26 cellular contexts compared by ENCODE assay signal in genomic region chr18:12007063-12007462, GRCh38.
"Had no signal": no experiment of that assay in that cellular context is flagged by ENCODE, and none has a peak within 500 bp of the region (broad histone marks: within the 10 kb centered on the region; RNA-seq: fewer than 3 reads in every experiment).

No MANE protein-coding gene starts in this region.

- H3K36me3 Mint-ChIP-seq: activated naive CD4-positive, alpha-beta T cell treated with anti-CD3 and anti-CD28 coated beads, Interleukin-2, amount 10 ng/mL, durations not matched to agents 7 days and 5 days; activated naive CD8-positive, alpha-beta T cell treated with anti-CD3 and anti-CD28 coated beads, Interleukin-2, amount 10 ng/mL, durations not matched to agents 7 days and 5 days; natural killer cell had no signal

- H3K27ac Mint-ChIP-seq: activated naive CD4-positive, alpha-beta T cell treated with anti-CD3 and anti-CD28 coated beads, Interleukin-2, amount 10 ng/mL, durations not matched to agents 7 days and 5 days; activated naive CD8-positive, alpha-beta T cell treated with anti-CD3 and anti-CD28 coated beads, Interleukin-2, amount 10 ng/mL, durations not matched to agents 7 days and 5 days; dendritic cell treated with granulocyte-macrophage colony-stimulating factor and Interleukin-4, amounts not matched to agents 40 ng/mL and 50 ng/mL, for 4 days; endodermal cell; natural killer cell; neural progenitor cell; T-helper 17 cell had no signal

- H3K36me3 ChIP-seq: neural progenitor cell, uterus had no signal

- H3K9me3 ChIP-seq: lower lobe of right lung, thoracic aorta, uterus had no signal

- ATAC-seq: activated CD4-positive, CD25-positive, alpha-beta regulatory T cell treated with anti-CD3 and anti-CD28 coated beads, Interleukin-2, amount 50 U/mL, for 24 hours; left lobe of liver; lower lobe of right lung; natural killer cell; right cardiac atrium; stimulated activated naive CD8-positive, alpha-beta T cell treated with anti-CD3 and anti-CD28 coated beads, Interleukin-15, Interleukin-2, amounts not matched to agents 100 U/mL and 50 U/mL, for 24 hours; T-helper 17 cell had no signal

- H3K4me3 ChIP-seq: lower lobe of right lung, neural progenitor cell, thoracic aorta, uterus had no signal

- H3K27me3 ChIP-seq: neural progenitor cell, uterus had no signal

- DNase-seq: activated CD4-positive, alpha-beta T cell treated with anti-CD3 and anti-CD28 coated beads for 48 hours; activated CD4-positive, alpha-beta T cell treated with anti-CD3 and anti-CD28 coated beads, Interleukin-2, amount 50 U/mL, for 48 hours; activated CD8-positive, alpha-beta memory T cell treated with anti-CD3 and anti-CD28 coated beads for 24 hours; activated gamma-delta T cell; activated naive CD4-positive, alpha-beta T cell treated with anti-CD3 and anti-CD28 coated beads, Interleukin-2, amount 10 ng/mL, durations not matched to agents 7 days and 5 days; activated naive CD8-positive, alpha-beta T cell treated with anti-CD3 and anti-CD28 coated beads, Interleukin-2, amount 10 ng/mL, durations not matched to agents 7 days and 5 days; caudate nucleus; endodermal cell; glutamatergic neuron; lower lobe of right lung; mesenchymal stem cell; natural killer cell; occipital lobe; right cardiac atrium; stimulated activated CD4-positive, alpha-beta T cell treated with anti-CD3 and anti-CD28 coated beads, Interleukin-4, amount 100 ng/mL, for 1 hour; stimulated activated naive CD8-positive, alpha-beta T cell treated with anti-CD3 and anti-CD28 coated beads, Interleukin-15, Interleukin-2, amounts not matched to agents 100 U/mL and 50 U/mL, for 24 hours; T-helper 17 cell; T1000; uterus; WERI-Rb-1 had no signal

- H3K4me1 ChIP-seq: neural progenitor cell, uterus had no signal

- H3K27me3 Mint-ChIP-seq: activated naive CD4-positive, alpha-beta T cell treated with anti-CD3 and anti-CD28 coated beads, Interleukin-2, amount 10 ng/mL, durations not matched to agents 7 days and 5 days; activated naive CD8-positive, alpha-beta T cell treated with anti-CD3 and anti-CD28 coated beads, Interleukin-2, amount 10 ng/mL, durations not matched to agents 7 days and 5 days; dendritic cell treated with granulocyte-macrophage colony-stimulating factor and Interleukin-4, amounts not matched to agents 40 ng/mL and 50 ng/mL, for 4 days; T-helper 17 cell; type B pancreatic cell had no signal

- H3K9me3 Mint-ChIP-seq: activated naive CD4-positive, alpha-beta T cell treated with anti-CD3 and anti-CD28 coated beads, Interleukin-2, amount 10 ng/mL, durations not matched to agents 7 days and 5 days; activated naive CD8-positive, alpha-beta T cell treated with anti-CD3 and anti-CD28 coated beads, Interleukin-2, amount 10 ng/mL, durations not matched to agents 7 days and 5 days; dendritic cell treated with granulocyte-macrophage colony-stimulating factor and Interleukin-4, amounts not matched to agents 40 ng/mL and 50 ng/mL, for 4 days; endodermal cell; natural killer cell; neural progenitor cell; type B pancreatic cell had no signal

- H3K4me1 Mint-ChIP-seq: activated naive CD4-positive, alpha-beta T cell treated with anti-CD3 and anti-CD28 coated beads, Interleukin-2, amount 10 ng/mL, durations not matched to agents 7 days and 5 days; activated naive CD8-positive, alpha-beta T cell treated with anti-CD3 and anti-CD28 coated beads, Interleukin-2, amount 10 ng/mL, durations not matched to agents 7 days and 5 days; endodermal cell; natural killer cell; T-helper 17 cell had no signal

- H3K4me3 Mint-ChIP-seq: activated naive CD4-positive, alpha-beta T cell treated with anti-CD3 and anti-CD28 coated beads, Interleukin-2, amount 10 ng/mL, durations not matched to agents 7 days and 5 days; activated naive CD8-positive, alpha-beta T cell treated with anti-CD3 and anti-CD28 coated beads, Interleukin-2, amount 10 ng/mL, durations not matched to agents 7 days and 5 days; dendritic cell treated with granulocyte-macrophage colony-stimulating factor and Interleukin-4, amounts not matched to agents 40 ng/mL and 50 ng/mL, for 4 days; endodermal cell; natural killer cell; neural progenitor cell; T-helper 17 cell; type B pancreatic cell had no signal

- H3K27ac ChIP-seq: lower lobe of right lung, neural progenitor cell, thoracic aorta, uterus, WERI-Rb-1 had no signal
